ENCODE assay signal across 7 cellular contexts in genomic region chr20:2451422-2451821, GRCh38.
"Had no signal": no experiment of that assay in that cellular context is flagged by ENCODE, and none has a peak within 500 bp of the region (broad histone marks: within the 10 kb centered on the region; RNA-seq: fewer than 3 reads in every experiment).

No MANE protein-coding gene starts in this region.

- FAIRE-seq: frontal cortex had no signal

- H3K4me1 ChIP-seq: adrenal gland, body of pancreas, colonic mucosa had no signal

- H3K27ac ChIP-seq: adrenal gland, body of pancreas, cardiac muscle cell, colonic mucosa had no signal

- H3K9me3 ChIP-seq: adrenal gland, body of pancreas, colonic mucosa had no signal

- H3K4me3 ChIP-seq: adrenal gland, body of pancreas, cardiac muscle cell, colonic mucosa had no signal

- H3K36me3 ChIP-seq: adrenal gland, cardiac muscle cell, colonic mucosa had no signal

- DNase-seq: cerebellar nuclear complex had no signal

- ATAC-seq: activated naive CD8-positive, alpha-beta T cell treated with anti-CD3 and anti-CD28 coated beads, Interleukin-2, amount 50 U/mL, for 24 hours had no signal

- H3K27me3 ChIP-seq: adrenal gland, body of pancreas, colonic mucosa had no signal
